13 cellular contexts compared by ENCODE assay signal in genomic region chr6:158772851-158773371, GRCh38. TPM values are rescaled to one million over a fixed set of nuclear protein-coding genes. Genes with fewer than 3 reads are reported as not detected.
DNase-seq lines count a peak whose midpoint lies in the region; ATAC-seq, FAIRE-seq and TF ChIP-seq lines count a peak whose summit lies in the region.
"Had no signal": no experiment of that assay in that cellular context is flagged by ENCODE, and none has a peak within 500 bp of the region (broad histone marks: within the 10 kb centered on the region; RNA-seq: fewer than 3 reads in every experiment).

No MANE protein-coding gene starts in this region.

- POLR2A ChIA-PET in CD8-positive, alpha-beta T cell (lab: Charles Lee), result interaction anchor here (0.9 to 1.2 kb wide), 4 partner anchors 10 to 23 kb away, joined by 3 read pairs; no protein-coding TSS in a partner anchor

- H3K4me3 ChIP-seq in CD8-positive, alpha-beta T cell (ENCODE audit: low read depth, low read length), result no peak overlapping the region
- H3K4me3 ChIP-seq in epithelial cell of esophagus (ENCODE audit: low read length), result no peak overlapping the region

- no peak for DNase-seq in CD8-positive, alpha-beta T cell
- DNase-seq in NCI-H226, result peak; percentile 63
- peak; percentile 93 for DNase-seq in epithelial cell of esophagus (ENCODE audit: low read depth)
- DNase-seq in omental fat pad (ENCODE audit: low spot score), result no peak
- no peak for DNase-seq in urothelium cell line (ENCODE audit: low spot score)
- DNase-seq in OCI-M2 (lab: John Stamatoyannopoulos, UW; ENCODE audit: unreplicated experiment), result no peak
- no peak for DNase-seq in NCI-H748 treated with DMSO at 0.1 percent for 48 hours (lab: John Stamatoyannopoulos, UW)
- no peak for DNase-seq in T-helper 9 cell
- DNase-seq: activated T-cell treated with anti-CD3 and anti-CD28 coated beads, Interleukin-2, amount 50 U/mL, for 4 hours; GF-D8; MV-4-11 had no signal

- H3K4me3 Mint-ChIP-seq in CD8-positive, alpha-beta T cell, result no peak overlapping the region
- H3K4me3 Mint-ChIP-seq: activated T-cell treated with anti-CD3 and anti-CD28 coated beads, Interleukin-2, amount 50 U/mL, for 4 hours; neural crest cell had no signal

- H3K27ac Mint-ChIP-seq in CD8-positive, alpha-beta T cell, result peak overlapping the region; percentile 69

- H3K4me1 Mint-ChIP-seq in CD8-positive, alpha-beta T cell (ENCODE audit: low read depth), result peaks cover 62% of the 10 kb centered on the region

- H3K27me3 ChIP-seq in CD8-positive, alpha-beta T cell (ENCODE audit: insufficient read depth, low read length), result no peaks in the 10 kb centered on the region

- H3K27ac ChIP-seq in CD8-positive, alpha-beta T cell (ENCODE audit: low read depth, low read length), result no peak overlapping the region

- FAIRE-seq in urothelium cell line (lab: Jason Lieb, UNC), result no peak
- FAIRE-seq: frontal cortex had no signal

- ATAC-seq in CD8-positive, alpha-beta T cell, result no peak
- ATAC-seq in omental fat pad (ENCODE audit: low FRiP score), result peak; percentile 34
- ATAC-seq: activated T-cell treated with anti-CD3 and anti-CD28 coated beads, Interleukin-2, amount 50 U/mL, for 4 hours had no signal

- peaks cover 79% of the 10 kb centered on the region for H3K36me3 ChIP-seq in CD8-positive, alpha-beta T cell (ENCODE audit: insufficient read depth, low read length)

- H3K27me3 Mint-ChIP-seq in CD8-positive, alpha-beta T cell (ENCODE audit: low read depth), result no peaks in the 10 kb centered on the region

- TF ChIP-seq CTCF in CD8-positive, alpha-beta T cell (IDR thresholded peaks at IDR 0.05), result no peak
- no peak for TF ChIP-seq CTCF in epithelial cell of esophagus (IDR thresholded peaks at IDR 0.05; ENCODE audit: insufficient read depth, low read depth, low read length, missing control alignments)
- TF ChIP-seq CTCF in omental fat pad (IDR thresholded peaks at IDR 0.05), result no peak

- H3K9me3 ChIP-seq in CD8-positive, alpha-beta T cell (ENCODE audit: low read length), result no peaks in the 10 kb centered on the region

- CTCF ChIA-PET in CD8-positive, alpha-beta T cell (lab: Charles Lee), result interaction anchor here (1.1 to 3.4 kb wide), 4 partner anchors 17 to 200 kb away, joined by 3 to 16 read pairs (median 6); no protein-coding TSS in a partner anchor

- H3K36me3 Mint-ChIP-seq in CD8-positive, alpha-beta T cell, result peaks cover 100% of the 10 kb centered on the region

- H3K4me1 ChIP-seq in CD8-positive, alpha-beta T cell (ENCODE audit: insufficient read depth, low read length), result peaks cover 36% of the 10 kb centered on the region

- H3K9me3 Mint-ChIP-seq in CD8-positive, alpha-beta T cell, result no peaks in the 10 kb centered on the region
- H3K9me3 Mint-ChIP-seq: activated T-cell treated with anti-CD3 and anti-CD28 coated beads, Interleukin-2, amount 50 U/mL, for 4 hours; neural crest cell had no signal

- intact Hi-C loops in CD8-positive, alpha-beta T cell (cut with DNase I, micrococcal nuclease), result loop anchor here (5.0 to 10.0 kb wide), 2 partner anchors 34 to 362 kb away; no protein-coding TSS in a partner anchor

RNA-seq across cellular contexts. Expression of gene EZR, which starts 46.3 kb away (rescaled TPM):
- total RNA-seq in CD8-positive, alpha-beta T cell, result 100 to 1,000 TPM; 626 to 627 TPM
- total RNA-seq in omental fat pad, result 100 to 1,000 TPM in 2 of 4 donors, 10 to 100 TPM in 2; 60.9 to 480 (median 251) TPM

Comparison
In these comparisons a context has a peak if more than half of its experiments do, and no peak if none do; other contexts are left out.
1. DNase-seq: peak in NCI-H226 (single experiment) and epithelial cell of esophagus (single experiment); none in CD8-positive, alpha-beta T cell (0 of 7), omental fat pad (single experiment), urothelium cell line (single experiment), OCI-M2 (single experiment), NCI-H748 treated with DMSO at 0.1 percent for 48 hours (single experiment) and T-helper 9 cell (single experiment).